1 cellular context compared by ENCODE assay signal in the genomic region with DNA sequence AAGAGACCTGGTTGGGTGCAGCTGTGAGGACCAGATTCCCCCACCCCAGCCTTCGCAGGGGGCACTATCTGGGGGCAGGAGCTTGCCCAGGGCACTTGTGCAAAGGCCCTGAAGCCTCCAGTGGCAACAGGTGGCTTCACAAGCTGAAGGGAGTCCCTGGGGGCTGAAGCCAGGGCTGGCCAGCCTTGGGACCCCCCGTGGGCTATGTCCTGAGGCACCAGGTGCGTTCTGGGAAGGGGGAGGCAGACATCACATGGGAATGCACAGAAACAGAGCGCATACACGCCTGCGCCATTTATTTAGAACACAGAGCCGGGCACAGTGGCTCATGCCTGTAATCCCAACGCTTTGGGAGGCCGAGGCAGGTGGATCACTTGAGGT.
TF ChIP-seq lines count a peak whose summit lies in the region.

No MANE protein-coding gene starts in this region.

TF ChIP-seq in A549, 52 proteins besides CTCF, POLR2A, EP300 and RAD21:
- no peak for TF ChIP-seq NPAS2 (CRISPR knock-in tag; IDR thresholded peaks at IDR 0.05; ENCODE audit: borderline replicate concordance)
- no peak for TF ChIP-seq RFX5 (IDR thresholded peaks at IDR 0.05)
- TF ChIP-seq, protein P1, sequence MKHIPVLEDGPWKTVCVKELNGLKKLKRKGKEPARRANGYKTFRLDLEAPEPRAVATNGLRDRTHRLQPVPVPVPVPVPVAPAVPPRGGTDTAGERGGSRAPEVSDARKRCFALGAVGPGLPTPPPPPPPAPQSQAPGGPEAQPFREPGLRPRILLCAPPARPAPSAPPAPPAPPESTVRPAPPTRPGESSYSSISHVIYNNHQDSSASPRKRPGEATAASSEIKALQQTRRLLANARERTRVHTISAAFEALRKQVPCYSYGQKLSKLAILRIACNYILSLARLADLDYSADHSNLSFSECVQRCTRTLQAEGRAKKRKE (CRISPR knock-in tag; IDR thresholded peaks at IDR 0.05; ENCODE audit: low read depth), result no peak
- TF ChIP-seq, protein P2, sequence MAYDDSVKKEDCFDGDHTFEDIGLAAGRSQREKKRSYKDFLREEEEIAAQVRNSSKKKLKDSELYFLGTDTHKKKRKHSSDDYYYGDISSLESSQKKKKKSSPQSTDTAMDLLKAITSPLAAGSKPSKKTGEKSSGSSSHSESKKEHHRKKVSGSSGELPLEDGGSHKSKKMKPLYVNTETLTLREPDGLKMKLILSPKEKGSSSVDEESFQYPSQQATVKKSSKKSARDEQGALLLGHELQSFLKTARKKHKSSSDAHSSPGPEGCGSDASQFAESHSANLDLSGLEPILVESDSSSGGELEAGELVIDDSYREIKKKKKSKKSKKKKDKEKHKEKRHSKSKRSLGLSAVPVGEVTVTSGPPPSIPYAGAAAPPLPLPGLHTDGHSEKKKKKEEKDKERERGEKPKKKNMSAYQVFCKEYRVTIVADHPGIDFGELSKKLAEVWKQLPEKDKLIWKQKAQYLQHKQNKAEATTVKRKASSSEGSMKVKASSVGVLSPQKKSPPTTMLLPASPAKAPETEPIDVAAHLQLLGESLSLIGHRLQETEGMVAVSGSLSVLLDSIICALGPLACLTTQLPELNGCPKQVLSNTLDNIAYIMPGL (CRISPR knock-in tag; IDR thresholded peaks at IDR 0.05; ENCODE audit: borderline replicate concordance), result no peak
- TF ChIP-seq KDM5A (IDR thresholded peaks at IDR 0.05), result no peak
- no peak for TF ChIP-seq KDM1A (IDR thresholded peaks at IDR 0.05; ENCODE audit: low read depth)
